In the genomic region with DNA sequence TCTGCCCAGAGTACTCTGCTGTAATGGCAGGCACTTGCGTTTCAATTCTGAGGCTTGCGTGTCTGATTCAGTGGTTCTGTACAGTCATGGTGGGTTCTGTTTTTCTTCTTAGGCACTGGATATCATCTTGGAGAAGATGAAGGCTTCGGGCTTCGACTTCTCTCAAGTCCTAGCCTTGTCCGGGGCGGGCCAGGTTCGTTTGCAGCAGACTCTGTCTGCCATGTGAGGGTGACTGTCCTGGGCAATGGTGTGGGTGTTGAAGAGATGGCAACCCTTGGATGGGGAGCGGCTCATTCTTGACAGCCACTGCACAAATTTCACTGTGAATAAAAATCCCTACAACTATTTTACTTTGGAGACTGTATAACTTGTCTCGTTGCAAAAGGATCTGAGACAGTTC, we compare ENCODE assay signal across 22 cellular contexts.
"Had no signal": no experiment of that assay in that cellular context is flagged by ENCODE, and none has a peak within 500 bp of the region (broad histone marks: within the 10 kb centered on the region; RNA-seq: fewer than 3 reads in every experiment).

No MANE protein-coding gene starts in this region.

- H3K9me3 Mint-ChIP-seq: immature natural killer cell, naive B cell had no signal

- H3K27ac Mint-ChIP-seq: immature natural killer cell, mesothelial cell of epicardium had no signal

- H3K27me3 ChIP-seq: dorsolateral prefrontal cortex, esophagus muscularis mucosa, foreskin keratinocyte, gastroesophageal sphincter, heart left ventricle, hepatocyte, left lung had no signal

- H3K4me1 Mint-ChIP-seq: mesothelial cell of epicardium, naive B cell had no signal

- H3K27ac ChIP-seq: coronary artery, dorsolateral prefrontal cortex, esophagus muscularis mucosa, foreskin keratinocyte, gastroesophageal sphincter, heart left ventricle, hepatocyte, left lung, lower lobe of right lung had no signal

- H3K27me3 Mint-ChIP-seq: naive B cell had no signal

- H3K4me1 ChIP-seq: esophagus muscularis mucosa, foreskin keratinocyte, gastroesophageal sphincter, heart left ventricle, left lung, lower lobe of right lung had no signal

- ATAC-seq: foreskin keratinocyte, gastroesophageal sphincter, heart left ventricle, left colon, left lung, left ventricle myocardium superior, lower lobe of right lung, mucosa of descending colon had no signal

- H3K9me3 ChIP-seq: esophagus muscularis mucosa, gastroesophageal sphincter, heart left ventricle, left lung, lower lobe of right lung, mucosa of descending colon had no signal

- H3K36me3 Mint-ChIP-seq: naive B cell had no signal

- DNase-seq: dermis blood vessel endothelial cell; dorsolateral prefrontal cortex; effector CD4-positive, alpha-beta T cell; effector memory CD4-positive, alpha-beta T cell; foreskin keratinocyte; heart left ventricle; hypothalamus; immature natural killer cell; kidney; kidney glomerular epithelial cell; left colon; left lung; left ventricle myocardium superior; lower lobe of right lung; mesendoderm; mucosa of descending colon; naive B cell had no signal

- H3K4me2 ChIP-seq: hepatocyte had no signal

- H3K4me3 Mint-ChIP-seq: immature natural killer cell, mesothelial cell of epicardium, naive B cell had no signal

- H2AFZ ChIP-seq: hepatocyte had no signal

- H3K4me3 ChIP-seq: coronary artery, dorsolateral prefrontal cortex, esophagus muscularis mucosa, gastroesophageal sphincter, heart left ventricle, hepatocyte, left lung, lower lobe of right lung, mucosa of descending colon had no signal
